In the genomic region with DNA sequence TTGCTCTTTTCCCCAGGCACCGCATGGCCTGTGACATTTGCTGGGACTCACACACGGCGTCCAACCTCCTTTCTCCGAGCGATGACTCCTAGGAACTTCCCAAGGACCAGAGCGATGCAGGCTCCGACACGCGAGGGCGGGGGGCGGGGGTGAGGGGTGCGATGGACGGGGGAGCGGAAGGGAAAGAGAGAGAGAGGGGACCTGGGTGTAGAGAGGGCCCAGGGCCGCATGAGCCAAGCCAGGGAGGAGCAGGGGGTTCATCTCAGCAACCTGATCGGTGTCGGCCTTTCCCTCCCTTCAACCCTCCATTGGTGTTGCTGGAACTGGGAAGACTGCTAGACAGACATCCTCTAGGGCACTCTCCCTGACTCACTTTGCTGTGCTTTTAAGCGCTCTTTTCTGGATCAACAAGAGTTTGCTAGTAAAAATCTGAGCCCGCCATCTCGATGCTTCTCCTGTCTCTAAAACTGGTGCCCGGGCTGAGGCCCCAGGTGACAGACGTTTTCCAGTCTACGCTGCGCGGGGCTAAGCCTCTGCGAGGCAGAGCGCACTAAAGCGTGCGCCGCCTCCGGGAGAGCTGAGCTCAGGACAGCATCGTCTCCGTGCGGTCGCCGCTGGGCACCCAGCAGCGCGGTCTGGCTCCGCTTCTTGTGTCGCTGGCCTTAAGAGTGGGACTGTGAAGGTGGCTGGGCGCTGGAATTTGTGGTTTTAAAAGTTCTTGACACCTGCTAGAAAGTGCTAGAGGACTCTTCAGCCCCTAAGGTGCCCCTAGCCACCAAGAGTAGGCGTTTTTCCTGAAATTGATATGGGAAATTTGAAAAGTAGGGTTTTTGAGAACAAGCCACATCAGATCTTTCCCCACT, we compare ENCODE assay signal across 9 cellular contexts. TPM values are rescaled to one million over a fixed set of nuclear protein-coding genes. Genes with fewer than 3 reads are reported as not detected.
DNase-seq lines count a peak whose midpoint lies in the region; ATAC-seq, FAIRE-seq and TF ChIP-seq lines count a peak whose summit lies in the region.
"Had no signal": no experiment of that assay in that cellular context is flagged by ENCODE, and none has a peak within 500 bp of the region (broad histone marks: within the 10 kb centered on the region; RNA-seq: fewer than 3 reads in every experiment).

No MANE protein-coding gene starts in this region.

- TF ChIP-seq EP300 in stomach (IDR thresholded peaks at IDR 0.05), result no peak

- H3K4me1 Mint-ChIP-seq in astrocyte (ENCODE audit: low read depth, unreplicated experiment), result no peaks in the 10 kb centered on the region

- no peak overlapping the region for H3K27ac Mint-ChIP-seq in astrocyte (ENCODE audit: unreplicated experiment)

- H3K9me3 Mint-ChIP-seq in astrocyte (ENCODE audit: unreplicated experiment), result no peaks in the 10 kb centered on the region

- TF ChIP-seq CTCF in astrocyte (IDR thresholded peaks at IDR 0.05; ENCODE audit: insufficient read depth, low read depth, low read length) (no peak), stomach (IDR thresholded peaks at IDR 0.05) (no peak)

- H3K4me3 Mint-ChIP-seq in astrocyte (ENCODE audit: unreplicated experiment), result peak overlapping the region; percentile 76

- peaks cover 66% of the 10 kb centered on the region for H3K27me3 Mint-ChIP-seq in astrocyte (ENCODE audit: low read depth, unreplicated experiment)

- no peak for TF ChIP-seq POLR2A in stomach (IDR thresholded peaks at IDR 0.05)

- H3K4me3 ChIP-seq in astrocyte (ENCODE audit: insufficient read depth, low read depth, low read length) (peak overlapping the region; percentile 41), stomach (peak overlapping the region in 3 of 4 donors; percentile 7 to 22 (median 16))

- WGBS in stomach, 5 donors, result 14 to 42% (median 17%) methylated on average over 32 to 42 of the region's 42 CpGs

- H3K9me3 ChIP-seq in astrocyte (ENCODE audit: insufficient read depth, low read depth, low read length) (no peaks in the 10 kb centered on the region), stomach (no peaks in the 10 kb centered on the region)

- peaks cover 3% of the 10 kb centered on the region for H3K79me2 ChIP-seq in astrocyte (ENCODE audit: insufficient read depth, low read length)

- H3K4me1 ChIP-seq in astrocyte (ENCODE audit: insufficient read depth, low read length) (peaks cover 29% of the 10 kb centered on the region), stomach (peaks cover 0 to 42% (median 26%) of the 10 kb centered on the region in 4 donors)

- intact Hi-C loops in Right ventricle myocardium inferior (cut with DNase I), result loop anchor here (10.0 kb wide), 1 partner anchor 156 kb away; no protein-coding TSS in a partner anchor
- intact Hi-C loops in cardiac septum (cut with DNase I), result no loop called here
- intact Hi-C loops in stomach (cut with DNase I; ENCODE audit: low total_unique reads), result no loop called here

- ATAC-seq in Right ventricle myocardium inferior, result peak; percentile 51
- peak; percentile 36 for ATAC-seq in left lobe of liver
- no peak for ATAC-seq in HG03520 (IDR thresholded peaks at IDR 0.05; ENCODE audit: unreplicated experiment)

- DNase-seq in Right ventricle myocardium inferior (ENCODE audit: missing footprints), result peak; percentile 66
- DNase-seq in cardiac septum (ENCODE audit: low spot score), result no peak
- peak; percentile 24 for DNase-seq in astrocyte (ENCODE audit: low read depth)
- no peak for DNase-seq in left lobe of liver (ENCODE audit: low spot score)
- peak; percentile 26 for DNase-seq in stomach
- DNase-seq in SW 1271 (lab: John Stamatoyannopoulos, UW), result no peak
- no peak for DNase-seq in AG08396 (ENCODE audit: low spot score)
- DNase-seq: DND-41 had no signal

- H4K20me1 ChIP-seq in astrocyte (ENCODE audit: insufficient read depth, low read length), result no peaks in the 10 kb centered on the region

- H3K27me3 ChIP-seq in astrocyte (ENCODE audit: insufficient read depth, low read length), result no peaks in the 10 kb centered on the region
- H3K27me3 ChIP-seq in stomach, result peaks cover 0 to 54% (median 31%) of the 10 kb centered on the region in 3 donors

- peak overlapping the region; percentile 86 for H3K4me2 ChIP-seq in astrocyte (ENCODE audit: low read length)

- H2AFZ ChIP-seq in astrocyte (ENCODE audit: low read depth, low read length), result peak overlapping the region; percentile 82

- H3K36me3 ChIP-seq in astrocyte (ENCODE audit: insufficient read depth, low read length), result no peaks in the 10 kb centered on the region
- H3K36me3 ChIP-seq in stomach, result no peaks in the 10 kb centered on the region

- H3K27ac ChIP-seq in astrocyte (ENCODE audit: low read depth, low read length) (no peak overlapping the region), stomach (no peak overlapping the region)

- H3K36me3 Mint-ChIP-seq in astrocyte (ENCODE audit: low read depth, unreplicated experiment), result no peaks in the 10 kb centered on the region

- FAIRE-seq in astrocyte (lab: Jason Lieb, UNC), result no peak

- peak overlapping the region; percentile 70 for H3K9ac ChIP-seq in astrocyte (ENCODE audit: low read length)

RNA-seq across cellular contexts. Expression of a gene that starts 1.0 kb away (rescaled TPM):
- total RNA-seq in Right ventricle myocardium inferior (6.0 TPM), cardiac septum (3.7 TPM), astrocyte (0.14 and 0.43 TPM in 2 replicates), left lobe of liver (1.5 TPM), stomach (10 to 100 TPM in 1 of 5 donors, 1 to 10 TPM in 1, under 1 TPM in 1, not detected in 2; 0.37 to 18.1 (median 2.6) TPM)
- 1 to 10 TPM in 2 of 3 donors, under 1 TPM in 1; 0.50 to 4.2 (median 3.5) TPM for polyA plus RNA-seq in stomach

RNA-seq across cellular contexts. Expression of a gene that starts 21.6 kb away (rescaled TPM):
- total RNA-seq in Right ventricle myocardium inferior (14.6 TPM), cardiac septum (12.9 TPM), astrocyte (30.8 and 33.4 TPM in 2 replicates), left lobe of liver (12.1 TPM), stomach (10 to 100 TPM in 3 of 5 donors, 1 to 10 TPM in 2; 5.5 to 50.7 (median 13.4) TPM)
- polyA plus RNA-seq in stomach, result 1 to 10 TPM; 4.0 to 6.4 (median 4.3) TPM

Comparison
In these comparisons a context has a peak if more than half of its experiments do, and no peak if none do; other contexts are left out.
1. DNase-seq: peak in Right ventricle myocardium inferior (single experiment), astrocyte (single experiment) and stomach (single experiment); none in cardiac septum (single experiment), left lobe of liver (single experiment), SW 1271 (0 of 2) and AG08396 (single experiment).